Comparison of ENCODE assay signal across 7 cellular contexts in genomic region chr12:46383654-46384450, GRCh38. TPM values are rescaled to one million over a fixed set of nuclear protein-coding genes. Genes with fewer than 3 reads are reported as not detected.
DNase-seq lines count a peak whose midpoint lies in the region; ATAC-seq and TF ChIP-seq lines count a peak whose summit lies in the region.

No MANE protein-coding gene starts in this region.

- H3K4me3 Mint-ChIP-seq in chondrocyte (ENCODE audit: unreplicated experiment), result peak overlapping the region; percentile 83

- H3K27me3 ChIP-seq in liver (ENCODE audit: control insufficient read depth in 4 of 4, insufficient read depth in 4 of 4, low read length in 3 of 4), result no peaks in the 10 kb centered on the region

- peak; percentile 32 for TF ChIP-seq CTCF in chondrocyte (IDR thresholded peaks at IDR 0.05)
- TF ChIP-seq CTCF in liver (IDR thresholded peaks at IDR 0.05; ENCODE audit: low read depth, low read length, missing input control), result no peak

- under 1% methylated on average over 47 of the region's 47 CpGs for WGBS in liver

- H3K27me3 Mint-ChIP-seq in chondrocyte (ENCODE audit: low read depth), result no peaks in the 10 kb centered on the region

- peak overlapping the region; percentile 98 to 100 for H3K27ac ChIP-seq in liver (ENCODE audit: low read depth in 1 of 2, low read length in 2 of 2)

- peaks cover 8 to 25% (median 21%) of the 10 kb centered on the region in 4 donors for H3K4me1 ChIP-seq in liver (ENCODE audit: control insufficient read depth in 4 of 4, insufficient read depth in 4 of 4, low read length in 3 of 4)

- no peaks in the 10 kb centered on the region for H3K36me3 Mint-ChIP-seq in chondrocyte (ENCODE audit: low read depth)

- peak overlapping the region; percentile 85 to 97 for H3K9ac ChIP-seq in liver (ENCODE audit: low read depth in 1 of 2, low read length in 2 of 2)

- peak overlapping the region; percentile 55 to 63 (median 60) for H3K4me3 ChIP-seq in liver (ENCODE audit: low read depth in 1 of 3, low read length in 3 of 3)

- no peaks in the 10 kb centered on the region for H3K36me3 ChIP-seq in liver (ENCODE audit: control insufficient read depth in 4 of 4, insufficient read depth in 3 of 4, low read depth in 1 of 4, low read length in 3 of 4)

- peak; percentile 23 for ATAC-seq in GM18499 (IDR thresholded peaks at IDR 0.05; ENCODE audit: insufficient read depth, unreplicated experiment)
- ATAC-seq in HG02642 (IDR thresholded peaks at IDR 0.05; ENCODE audit: poor library complexity, unreplicated experiment), result peak; percentile 50

- H3K27ac Mint-ChIP-seq in chondrocyte (ENCODE audit: unreplicated experiment), result peak overlapping the region; percentile 99

- peaks cover 59% of the 10 kb centered on the region for H3K4me1 Mint-ChIP-seq in chondrocyte (ENCODE audit: low read depth)

- DNase-seq in NCI-H1694 (lab: John Stamatoyannopoulos, UW) (peak; percentile 11), chondrocyte (ENCODE audit: low spot score) (peak; percentile 96)
- peak; percentile 56 for DNase-seq in activated CD4-positive, alpha-beta T cell treated with anti-CD3 and anti-CD28 coated beads for 1 hour
- peak; percentile 52 to 61 for DNase-seq in stimulated activated CD4-positive, alpha-beta T cell treated with anti-CD3 and anti-CD28 coated beads, Interleukin-2, amount 100 ng/mL, for 48 hours

- no peaks in the 10 kb centered on the region for H3K9me3 ChIP-seq in liver (ENCODE audit: control insufficient read depth in 4 of 4, low read length in 3 of 4)

- TF ChIP-seq RAD21 in liver (IDR thresholded peaks at IDR 0.05), result peak; percentile 47 to 62

- H3K9me3 Mint-ChIP-seq in chondrocyte (ENCODE audit: low read depth), result peaks cover 3% of the 10 kb centered on the region

TF ChIP-seq in liver, 16 proteins besides CTCF, POLR2A, EP300 and RAD21:
- TF ChIP-seq FOXA1 (IDR thresholded peaks at IDR 0.05), result no peak
- peak; percentile 69 for TF ChIP-seq YY1 (IDR thresholded peaks at IDR 0.05)
- peak; percentile 27 to 69 for TF ChIP-seq RXRA (IDR thresholded peaks at IDR 0.05)
- no peak for TF ChIP-seq JUND (IDR thresholded peaks at IDR 0.05)
- peak in 1 of 2 donors; percentile 13 for TF ChIP-seq HNF4A (conservative IDR thresholded peaks at IDR 0.05)
- TF ChIP-seq EGR1 (IDR thresholded peaks at IDR 0.05; ENCODE audit: low read depth in 2 of 2), result peak in 1 of 2 donors; percentile 53
- TF ChIP-seq FOXA2 (IDR thresholded peaks at IDR 0.05), result no peak
- no peak for TF ChIP-seq ZBTB33 (IDR thresholded peaks at IDR 0.05)
- peak; percentile 69 for TF ChIP-seq REST (IDR thresholded peaks at IDR 0.05)
- TF ChIP-seq MAX (IDR thresholded peaks at IDR 0.05), result no peak
- TF ChIP-seq TAF1 (conservative IDR thresholded peaks at IDR 0.05), result peak; percentile 58
- no peak for TF ChIP-seq SP1 (IDR thresholded peaks at IDR 0.05)
- TF ChIP-seq GABPA (IDR thresholded peaks at IDR 0.05 in 1 of 2, conservative IDR thresholded peaks at IDR 0.05 in 1 of 2), result no peak
- TF ChIP-seq NR2F2 (IDR thresholded peaks at IDR 0.05), result no peak
- no peak for TF ChIP-seq ATF3 (IDR thresholded peaks at IDR 0.05)

RNA-seq across cellular contexts. Expression of gene SLC38A2, which starts 11.3 kb away (rescaled TPM):
- total RNA-seq in chondrocyte (580 to 614 TPM (median 596 TPM) in 3 replicates), liver (100 to 1,000 TPM in 1 of 2 donors, 10 to 100 TPM in 1; 85.7 to 472 TPM)
- 100 to 1,000 TPM in 1 of 2 donors, 10 to 100 TPM in 1; 50.6 to 109 TPM for polyA plus RNA-seq in liver

Comparison
In these comparisons a context has a peak if more than half of its experiments do, and no peak if none do; other contexts are left out.
1. Peak in every context shown above with its lines: DNase-seq, ATAC-seq, H3K4me3 ChIP-seq and H3K27ac ChIP-seq.
2. DNase-seq: peak in every context shown above with its lines; median percentile 96 in chondrocyte; 56 in stimulated activated CD4-positive, alpha-beta T cell treated with anti-CD3 and anti-CD28 coated beads, Interleukin-2, amount 100 ng/mL, for 48 hours; 56 in activated CD4-positive, alpha-beta T cell treated with anti-CD3 and anti-CD28 coated beads for 1 hour; 11 in NCI-H1694.